ENCODE assay signal across 24 cellular contexts in genomic region chr20:13276945-13277582, GRCh38. TPM values are rescaled to one million over a fixed set of nuclear protein-coding genes. Genes with fewer than 3 reads are reported as not detected.
DNase-seq lines count a peak whose midpoint lies in the region; ATAC-seq and TF ChIP-seq lines count a peak whose summit lies in the region.
"Had no signal": no experiment of that assay in that cellular context is flagged by ENCODE, and none has a peak within 500 bp of the region (broad histone marks: within the 10 kb centered on the region; RNA-seq: fewer than 3 reads in every experiment).

No MANE protein-coding gene starts in this region.

- H4K8ac ChIP-seq in mesenchymal stem cell (ENCODE audit: low read length): no peak overlapping the region

- no peak overlapping the region for H2BK120ac ChIP-seq in mesenchymal stem cell (ENCODE audit: low read depth, low read length)

- no peak overlapping the region for H3K23ac ChIP-seq in mesenchymal stem cell (ENCODE audit: low read length in 2 of 2)

- H3K18ac ChIP-seq in mesenchymal stem cell (ENCODE audit: low read depth in 1 of 2, low read length in 2 of 2): no peak overlapping the region

- H3K36me3 Mint-ChIP-seq in GM23338 (ENCODE audit: low read depth): no peaks in the 10 kb centered on the region

- TF ChIP-seq CTCF in GM23338 (conservative IDR thresholded peaks at IDR 0.05; ENCODE audit: low read depth in 2 of 2) (no peak), suprapubic skin (IDR thresholded peaks at IDR 0.05) (no peak)

- H3K79me2 ChIP-seq in GM23338 (replicated peaks; ENCODE audit: insufficient read depth): no peaks in the 10 kb centered on the region

- H2BK15ac ChIP-seq in mesenchymal stem cell (ENCODE audit: low read depth, poor library complexity, severe bottlenecking): no peak overlapping the region

- no peaks in the 10 kb centered on the region; the same call in 1 of the 2 replicates for H4K20me1 ChIP-seq in GM23338 (replicated peaks; ENCODE audit: insufficient read depth)

- H3F3A ChIP-seq in GM23338 (replicated peaks; ENCODE audit: low read depth): no peaks in the 10 kb centered on the region

- H3K9me2 ChIP-seq in GM23338 (ENCODE audit: insufficient read depth): peaks cover 22% of the 10 kb centered on the region

- no peak overlapping the region for H4K91ac ChIP-seq in mesenchymal stem cell (ENCODE audit: low read length)

- no peak overlapping the region for H3K4me3 Mint-ChIP-seq in GM23338
- H3K4me3 Mint-ChIP-seq: CD4-positive, alpha-beta memory T cell had no signal

- TF ChIP-seq POLR2A in suprapubic skin (IDR thresholded peaks at IDR 0.05): no peak

- WGBS in mesenchymal stem cell: 65% methylated on average over 7 of the region's 7 CpGs
- 57% methylated on average over 7 of the region's 7 CpGs for WGBS in suprapubic skin

- H3K4me3 ChIP-seq in GM23338 (no peak overlapping the region), adipocyte (ENCODE audit: low read length) (no peak overlapping the region), mesenchymal stem cell (ENCODE audit: insufficient read depth in 1 of 2, low read depth in 1 of 2, low read length in 2 of 2) (peak overlapping the region in 1 of 2 experiments; percentile 22), suprapubic skin (no peak overlapping the region)

- DNase-seq in GM23338 (ENCODE audit: low spot score) (peak; percentile 3), adipocyte (ENCODE audit: low read depth) (peak; percentile 21), mesenchymal stem cell (no peak), suprapubic skin (ENCODE audit: low spot score in 2 of 2) (no peak), nucleus accumbens (lab: John Stamatoyannopoulos, UW) (no peak)
- no peak for DNase-seq in activated CD4-positive, CD25-positive, alpha-beta regulatory T cell treated with anti-CD3 and anti-CD28 coated beads, Interleukin-2, amount 50 U/mL, for 72 hours
- DNase-seq: C1 segment of cervical spinal cord; Caco-2; CD4-positive, alpha-beta memory T cell; GF-D8; NCI-H1092; NCI-H1417 treated with DMSO at 0.1 percent for 48 hours; NCI-H1694 treated with DMSO at 0.1 percent for 48 hours; NCI-H2081 treated with DMSO at 0.1 percent for 48 hours; NCI-H446 treated with DMSO at 0.1 percent for 48 hours; NCI-H526; NCI-H82; SHP77 had no signal

- H2AFZ ChIP-seq in GM23338 (no peak overlapping the region), mesenchymal stem cell (ENCODE audit: low read depth, low read length) (no peak overlapping the region)

- no peak overlapping the region for H3K27ac ChIP-seq in GM23338 (ENCODE audit: low read depth)
- H3K27ac ChIP-seq in mesenchymal stem cell (ENCODE audit: low read length, poor library complexity, severe bottlenecking): no peak overlapping the region
- H3K27ac ChIP-seq in suprapubic skin: peak overlapping the region; percentile 10
- H3K27ac ChIP-seq: RWPE1 had no signal

- ATAC-seq in GM23338: no peak
- no peak for ATAC-seq in HG02884 (IDR thresholded peaks at IDR 0.05; ENCODE audit: unreplicated experiment)
- ATAC-seq: HCT116, Panc1 had no signal

- H3K4me1 ChIP-seq in GM23338 (ENCODE audit: insufficient read depth) (peaks cover 7% of the 10 kb centered on the region), adipocyte (ENCODE audit: control insufficient read depth, insufficient read depth, low read length) (peaks cover 34% of the 10 kb centered on the region), mesenchymal stem cell (ENCODE audit: control insufficient read depth, insufficient read depth, low read depth, low read length) (peaks cover 6% of the 10 kb centered on the region), suprapubic skin (peaks cover 5% of the 10 kb centered on the region)
- H3K4me1 ChIP-seq: Caco-2 had no signal

- H3K4me2 ChIP-seq in GM23338: no peak overlapping the region
- H3K4me2 ChIP-seq in mesenchymal stem cell (ENCODE audit: low read length, poor library complexity, severe bottlenecking): no peak overlapping the region

- peaks cover 18% of the 10 kb centered on the region; the same call in 2 of the 3 replicates for H3K4me1 Mint-ChIP-seq in GM23338
- H3K4me1 Mint-ChIP-seq: CD4-positive, alpha-beta memory T cell had no signal

- H3K9ac ChIP-seq in adipocyte (ENCODE audit: low read length) (peak overlapping the region; percentile 46), mesenchymal stem cell (ENCODE audit: low read length) (peak overlapping the region; percentile 23)

- no peak overlapping the region for H2AK5ac ChIP-seq in mesenchymal stem cell (ENCODE audit: low read length, severe bottlenecking)

- no peak overlapping the region for H2BK12ac ChIP-seq in mesenchymal stem cell (ENCODE audit: low read length in 2 of 2)

- no peak overlapping the region for H2BK5ac ChIP-seq in mesenchymal stem cell (ENCODE audit: low read depth, low read length, poor library complexity, severe bottlenecking)

- no peak overlapping the region for H3K14ac ChIP-seq in mesenchymal stem cell (ENCODE audit: low read length in 2 of 2)

- H3K9me3 ChIP-seq in adipocyte (ENCODE audit: control insufficient read depth, low read length) (no peaks in the 10 kb centered on the region), mesenchymal stem cell (ENCODE audit: control insufficient read depth, low read length) (no peaks in the 10 kb centered on the region), suprapubic skin (no peaks in the 10 kb centered on the region)
- H3K9me3 ChIP-seq: Caco-2 had no signal

- no peak overlapping the region; the same call in 1 of the 2 replicates for H3K27ac Mint-ChIP-seq in GM23338
- H3K27ac Mint-ChIP-seq: CD4-positive, alpha-beta memory T cell had no signal

- H3K27me3 Mint-ChIP-seq in GM23338 (ENCODE audit: insufficient read depth, low read depth, poor library complexity): no peaks in the 10 kb centered on the region

- H3K9me3 Mint-ChIP-seq in GM23338: no peaks in the 10 kb centered on the region
- H3K9me3 Mint-ChIP-seq: CD4-positive, alpha-beta memory T cell had no signal

- no peak overlapping the region for H3K4ac ChIP-seq in mesenchymal stem cell (ENCODE audit: low read depth in 1 of 2, low read length in 2 of 2)

- no peak for TF ChIP-seq EP300 in suprapubic skin (IDR thresholded peaks at IDR 0.05)

- no peaks in the 10 kb centered on the region for H3K36me3 ChIP-seq in GM23338 (ENCODE audit: insufficient read depth)
- H3K36me3 ChIP-seq in adipocyte (ENCODE audit: control insufficient read depth, insufficient read depth, low read length, severe bottlenecking): no peaks in the 10 kb centered on the region
- peaks cover 0 to 11% of the 10 kb centered on the region in 2 experiments for H3K36me3 ChIP-seq in mesenchymal stem cell (ENCODE audit: control insufficient read depth in 1 of 2, insufficient read depth in 2 of 2, low read depth in 1 of 2, low read length in 2 of 2)
- H3K36me3 ChIP-seq in suprapubic skin: no peaks in the 10 kb centered on the region

- no peaks in the 10 kb centered on the region for H3K79me1 ChIP-seq in mesenchymal stem cell (replicated peaks; ENCODE audit: low read length, poor library complexity, severe bottlenecking)

- H3K27me3 ChIP-seq in GM23338 (ENCODE audit: insufficient read depth) (no peaks in the 10 kb centered on the region), adipocyte (replicated peaks; ENCODE audit: control insufficient read depth, insufficient read depth, low read length) (no peaks in the 10 kb centered on the region), mesenchymal stem cell (ENCODE audit: control insufficient read depth in 1 of 2, insufficient read depth in 1 of 2, low read length in 2 of 2) (no peaks in the 10 kb centered on the region), suprapubic skin (no peaks in the 10 kb centered on the region)

TF ChIP-seq in GM23338, 12 proteins besides CTCF, POLR2A, EP300 and RAD21 (continues in another document):
- TF ChIP-seq EZH2 (IDR thresholded peaks at IDR 0.05; ENCODE audit: low read depth, unreplicated experiment) (no peak), POLR2AphosphoS5 (IDR thresholded peaks at IDR 0.05; ENCODE audit: low read depth) (no peak), JUNB (IDR thresholded peaks at IDR 0.05; ENCODE audit: unreplicated experiment) (no peak), REST (IDR thresholded peaks at IDR 0.05; ENCODE audit: unreplicated experiment) (no peak), CREB1 (CRISPR knock-in tag; IDR thresholded peaks at IDR 0.05; ENCODE audit: low read depth) (no peak), EZH2phosphoT487 (IDR thresholded peaks at IDR 0.05; ENCODE audit: unreplicated experiment) (no peak), ZNF331 (CRISPR knock-in tag; IDR thresholded peaks at IDR 0.05; ENCODE audit: low read depth) (no peak)

RNA-seq across cellular contexts. Expression of gene ISM1, which starts 56.0 kb away (rescaled TPM):
- total RNA-seq in GM23338 (2014; rRNA removed; shearing (Covaris generic)): 0.39 and 0.63 TPM in 2 replicates
- 0.15 and 0.73 TPM in 2 replicates for polyA plus RNA-seq in GM23338 (2016; fragmentation: Nextera tagmentation; extraction: Ambion mirVana)
- polyA plus RNA-seq in mesenchymal stem cell (2013, experiment 1 of 2): not detected
- polyA plus RNA-seq in mesenchymal stem cell (2013, experiment 2 of 2): 0.03 TPM
- 10 to 100 TPM in 3 of 4 donors, 1 to 10 TPM in 1; 9.0 to 21.8 (median 12.9) TPM for total RNA-seq in suprapubic skin
- total RNA-seq: HT-29, OCI-LY7 had no signal

Comparison
In these comparisons a context has a peak if more than half of its experiments do, and no peak if none do; other contexts are left out.
1. DNase-seq: peak in GM23338 (single experiment) and adipocyte (single experiment); none in mesenchymal stem cell (single experiment), suprapubic skin (0 of 2), nucleus accumbens (0 of 56) and activated CD4-positive, CD25-positive, alpha-beta regulatory T cell treated with anti-CD3 and anti-CD28 coated beads, Interleukin-2, amount 50 U/mL, for 72 hours (single experiment).